ENCODE assay signal across 9 cellular contexts in genomic region chr17:48542956-48543853, GRCh38. TPM values are rescaled to one million over a fixed set of nuclear protein-coding genes. Genes with fewer than 3 reads are reported as not detected.
DNase-seq lines count a peak whose midpoint lies in the region; ATAC-seq, FAIRE-seq and TF ChIP-seq lines count a peak whose summit lies in the region.
"Had no signal": no experiment of that assay in that cellular context is flagged by ENCODE, and none has a peak within 500 bp of the region (broad histone marks: within the 10 kb centered on the region; RNA-seq: fewer than 3 reads in every experiment).

No MANE protein-coding gene starts in this region.

- H3K9ac ChIP-seq in GM23248, result peak overlapping the region; percentile 99

- peak; percentile 73 for DNase-seq in Caki2 (ENCODE audit: low read depth)
- DNase-seq in GM23248, result peak; percentile 75
- peak; percentile 74 for DNase-seq in RKO (ENCODE audit: low spot score)
- peak; percentile 74 for DNase-seq in activated naive CD4-positive, alpha-beta T cell treated with anti-CD3 and anti-CD28 coated beads, Interleukin-2, amount 10 ng/mL, durations not matched to agents 7 days and 5 days
- DNase-seq in heart left ventricle, result peak in 3 of 5 donors; percentile 43 to 73 (median 43)
- no peak for DNase-seq in retinal pigment epithelial cell (ENCODE audit: low read depth)
- DNase-seq in D721Med (ENCODE audit: insufficient read length, low spot score), result no peak
- no peak for DNase-seq in midbrain (lab: John Stamatoyannopoulos, UW)

- H3K4me3 Mint-ChIP-seq in activated naive CD4-positive, alpha-beta T cell treated with anti-CD3 and anti-CD28 coated beads, Interleukin-2, amount 10 ng/mL, durations not matched to agents 7 days and 5 days, result peak overlapping the region; percentile 100

- FAIRE-seq in D721Med (lab: Jason Lieb, UNC), result no peak

- H3K27ac Mint-ChIP-seq in activated naive CD4-positive, alpha-beta T cell treated with anti-CD3 and anti-CD28 coated beads, Interleukin-2, amount 10 ng/mL, durations not matched to agents 7 days and 5 days, result peak overlapping the region; percentile 98

- H3K9me3 ChIP-seq in GM23248 (ENCODE audit: low read depth) (no peaks in the 10 kb centered on the region), heart left ventricle (no peaks in the 10 kb centered on the region)

- peak in 3 of 4 donors; percentile 39 to 40 (median 39) for ATAC-seq in heart left ventricle

- WGBS in GM23248 (ENCODE audit: low coverage in 1 of 2, low lambda C conversion rate in 2 of 2, missing lambda C conversion rate in 2 of 2), 2 experiments, result 1% methylated on average over 59 to 77 of the region's 81 CpGs
- WGBS in heart left ventricle, 4 donors, result 1% methylated on average over 37 to 81 of the region's 81 CpGs

- CTCF ChIA-PET in activated naive CD4-positive, alpha-beta T cell treated with anti-CD3 and anti-CD28 coated beads, Interleukin-2, amount 10 ng/mL, durations not matched to agents 7 days and 5 days (lab: Charles Lee), result interaction anchor here (0.9 kb wide), 1 partner anchor 51 kb away, joined by 3 read pairs; no protein-coding TSS in a partner anchor

- H3K79me2 ChIP-seq in GM23248 (ENCODE audit: insufficient read depth), result peaks cover 69% of the 10 kb centered on the region

- peaks cover 52% of the 10 kb centered on the region for H3K4me1 ChIP-seq in GM23248 (ENCODE audit: insufficient read depth)
- H3K4me1 ChIP-seq in heart left ventricle, result peaks cover 0 to 42% (median 15%) of the 10 kb centered on the region in 12 donors

- H4K20me1 ChIP-seq in GM23248 (ENCODE audit: insufficient read depth), result no peaks in the 10 kb centered on the region

- peak overlapping the region; percentile 96 for H3K27ac ChIP-seq in GM23248
- H3K27ac ChIP-seq in heart left ventricle, result peak overlapping the region; percentile 43 to 94 (median 88)

- no peaks in the 10 kb centered on the region for H3K9me3 Mint-ChIP-seq in activated naive CD4-positive, alpha-beta T cell treated with anti-CD3 and anti-CD28 coated beads, Interleukin-2, amount 10 ng/mL, durations not matched to agents 7 days and 5 days

- no peak for TF ChIP-seq POLR2A in heart left ventricle (IDR thresholded peaks at IDR 0.05)

- 0 out of 2 replicates have a peak overlapping the region, but pooled peaks have one; percentile 64 for H2AFZ ChIP-seq in GM23248

- intact Hi-C loops in heart left ventricle (cut with DNase I), result loop anchor here in 3 of 10 donors (5.0 kb wide), 1 partner anchor 34 kb away; the partner anchor contains the start of gene HOXB4 (in 3 of the 3)

- peaks cover 81% of the 10 kb centered on the region for H3K27me3 Mint-ChIP-seq in activated naive CD4-positive, alpha-beta T cell treated with anti-CD3 and anti-CD28 coated beads, Interleukin-2, amount 10 ng/mL, durations not matched to agents 7 days and 5 days

- peak overlapping the region; percentile 93 for H3K4me2 ChIP-seq in GM23248 (ENCODE audit: unreplicated experiment)

- H3K4me3 ChIP-seq in GM23248 (peak overlapping the region; percentile 95), heart left ventricle (peak overlapping the region; percentile 35 to 95 (median 67)), retinal pigment epithelial cell (ENCODE audit: low read length) (peak overlapping the region; percentile 39)

- in situ Hi-C loops in Caki2 (cut with HindIII; ENCODE audit: low pct_unique_long_range_greater_than_20kb, low sequenced_read_pairs) (no loop called here), GM23248 (cut with MboI) (no loop called here)

- no peaks in the 10 kb centered on the region for H3K9me2 ChIP-seq in GM23248 (ENCODE audit: insufficient read depth)

- peaks cover 65% of the 10 kb centered on the region for H3K4me1 Mint-ChIP-seq in activated naive CD4-positive, alpha-beta T cell treated with anti-CD3 and anti-CD28 coated beads, Interleukin-2, amount 10 ng/mL, durations not matched to agents 7 days and 5 days

- TF ChIP-seq CTCF in heart left ventricle (IDR thresholded peaks at IDR 0.05), result peak in 3 of 12 donors; percentile 9 to 30 (median 11)
- TF ChIP-seq CTCF in retinal pigment epithelial cell (conservative IDR thresholded peaks at IDR 0.05; ENCODE audit: low read depth, low read length), result no peak
- no peak for TF ChIP-seq CTCF in D721Med (IDR thresholded peaks at IDR 0.05; ENCODE audit: insufficient read depth, missing control alignments)

- H3K36me3 ChIP-seq in GM23248 (ENCODE audit: low read depth) (no peaks in the 10 kb centered on the region), heart left ventricle (no peaks in the 10 kb centered on the region)

- H3K27me3 ChIP-seq in GM23248 (replicated peaks; ENCODE audit: insufficient read depth) (no peaks in the 10 kb centered on the region), heart left ventricle (peaks cover 0 to 96% (median 52%) of the 10 kb centered on the region in 9 donors)

- peaks cover 57% of the 10 kb centered on the region for H3F3A ChIP-seq in GM23248 (ENCODE audit: insufficient read depth)

- H3K36me3 Mint-ChIP-seq in activated naive CD4-positive, alpha-beta T cell treated with anti-CD3 and anti-CD28 coated beads, Interleukin-2, amount 10 ng/mL, durations not matched to agents 7 days and 5 days, result peaks cover 24% of the 10 kb centered on the region

RNA-seq across cellular contexts. Expression of gene HOXB2, which starts 1.7 kb away (rescaled TPM):
- total RNA-seq in Caki2 (2014; rRNA removed; shearing (Covaris generic); ENCODE audit: low replicate concordance), result 8.4 and 13.5 TPM in 2 replicates
- total RNA-seq in GM23248 (2014; rRNA removed; shearing (Covaris generic)), result 9.6 and 12.1 TPM in 2 replicates
- 25.3 and 27.4 TPM in 2 replicates for polyA plus RNA-seq in GM23248 (2016; fragmentation: Nextera tagmentation; extraction: Ambion mirVana)
- 1 to 10 TPM in 8 of 9 donors, under 1 TPM in 1; 0.81 to 6.9 (median 3.2) TPM for total RNA-seq in heart left ventricle
- 1 to 10 TPM; 2.0 to 3.0 TPM for polyA plus RNA-seq in heart left ventricle
- total RNA-seq: NCI-H460 had no signal

RNA-seq across cellular contexts. Expression of gene HOXB1, which starts 12.4 kb away (rescaled TPM):
- not detected in 2 replicates for total RNA-seq in Caki2 (2014; rRNA removed; shearing (Covaris generic); ENCODE audit: low replicate concordance)
- not detected in 2 replicates for total RNA-seq in GM23248 (2014; rRNA removed; shearing (Covaris generic))
- polyA plus RNA-seq in GM23248 (2016; fragmentation: Nextera tagmentation; extraction: Ambion mirVana) (not detected in 2 replicates), heart left ventricle (not detected)
- not detected for total RNA-seq in heart left ventricle
- total RNA-seq: NCI-H460 had no signal

RNA-seq across cellular contexts. Expression of gene HOXB4, which starts 34.9 kb away (rescaled TPM):
- total RNA-seq in Caki2 (2014; rRNA removed; shearing (Covaris generic); ENCODE audit: low replicate concordance), result 2.6 and 2.7 TPM in 2 replicates
- 2.2 and 3.3 TPM in 2 replicates for total RNA-seq in GM23248 (2014; rRNA removed; shearing (Covaris generic))
- 0.54 and 1.2 TPM in 2 replicates for polyA plus RNA-seq in GM23248 (2016; fragmentation: Nextera tagmentation; extraction: Ambion mirVana)
- 1 to 10 TPM in 2 of 9 donors, under 1 TPM in 6, not detected in 1; 0.27 to 2.8 (median 0.66) TPM for total RNA-seq in heart left ventricle
- under 1 TPM; 0.29 to 0.30 TPM for polyA plus RNA-seq in heart left ventricle

RNA-seq across cellular contexts. Expression of gene HOXB3, which starts 46.8 kb away (rescaled TPM):
- total RNA-seq in Caki2 (2014; rRNA removed; shearing (Covaris generic); ENCODE audit: low replicate concordance), result 1.1 and 15.0 TPM in 2 replicates
- total RNA-seq in GM23248 (2014; rRNA removed; shearing (Covaris generic)), result 1.9 and 4.8 TPM in 2 replicates
- polyA plus RNA-seq in GM23248 (2016; fragmentation: Nextera tagmentation; extraction: Ambion mirVana) (1.9 and 2.4 TPM in 2 replicates), heart left ventricle (1 to 10 TPM in 1 of 2 donors, under 1 TPM in 1; 0.61 to 2.0 TPM)
- total RNA-seq in heart left ventricle, result 1 to 10 TPM in 7 of 9 donors, under 1 TPM in 2; 0.11 to 5.5 (median 2.0) TPM

RNA-seq across cellular contexts. Expression of gene HOXB5, which starts 50.4 kb away (rescaled TPM):
- total RNA-seq in Caki2 (2014; rRNA removed; shearing (Covaris generic); ENCODE audit: low replicate concordance), result not detected in 2 replicates
- 0.22 TPM in 1 of 2 replicates, not detected in the other for total RNA-seq in GM23248 (2014; rRNA removed; shearing (Covaris generic))
- polyA plus RNA-seq in GM23248 (2016; fragmentation: Nextera tagmentation; extraction: Ambion mirVana) (1.3 and 2.0 TPM in 2 replicates), heart left ventricle (under 1 TPM; 0.04 to 0.08 TPM)
- total RNA-seq in heart left ventricle, result 1 to 10 TPM in 1 of 9 donors, under 1 TPM in 2, not detected in 6; 0.17 to 1.0 (median 0.35) TPM

Comparison
In these comparisons a context has a peak if more than half of its experiments do, and no peak if none do; other contexts are left out.
1. DNase-seq: peak in Caki2 (single experiment), GM23248 (single experiment), RKO (single experiment), activated naive CD4-positive, alpha-beta T cell treated with anti-CD3 and anti-CD28 coated beads, Interleukin-2, amount 10 ng/mL, durations not matched to agents 7 days and 5 days (single experiment) and heart left ventricle (3 of 5); none in retinal pigment epithelial cell (single experiment), D721Med (single experiment) and midbrain (single experiment).
2. H3K4me3 ChIP-seq: peak in every context shown above with its lines; median percentile 95 in GM23248; 67 in heart left ventricle; 39 in retinal pigment epithelial cell.